Comparison of ENCODE assay signal across 18 cellular contexts in the genomic region with DNA sequence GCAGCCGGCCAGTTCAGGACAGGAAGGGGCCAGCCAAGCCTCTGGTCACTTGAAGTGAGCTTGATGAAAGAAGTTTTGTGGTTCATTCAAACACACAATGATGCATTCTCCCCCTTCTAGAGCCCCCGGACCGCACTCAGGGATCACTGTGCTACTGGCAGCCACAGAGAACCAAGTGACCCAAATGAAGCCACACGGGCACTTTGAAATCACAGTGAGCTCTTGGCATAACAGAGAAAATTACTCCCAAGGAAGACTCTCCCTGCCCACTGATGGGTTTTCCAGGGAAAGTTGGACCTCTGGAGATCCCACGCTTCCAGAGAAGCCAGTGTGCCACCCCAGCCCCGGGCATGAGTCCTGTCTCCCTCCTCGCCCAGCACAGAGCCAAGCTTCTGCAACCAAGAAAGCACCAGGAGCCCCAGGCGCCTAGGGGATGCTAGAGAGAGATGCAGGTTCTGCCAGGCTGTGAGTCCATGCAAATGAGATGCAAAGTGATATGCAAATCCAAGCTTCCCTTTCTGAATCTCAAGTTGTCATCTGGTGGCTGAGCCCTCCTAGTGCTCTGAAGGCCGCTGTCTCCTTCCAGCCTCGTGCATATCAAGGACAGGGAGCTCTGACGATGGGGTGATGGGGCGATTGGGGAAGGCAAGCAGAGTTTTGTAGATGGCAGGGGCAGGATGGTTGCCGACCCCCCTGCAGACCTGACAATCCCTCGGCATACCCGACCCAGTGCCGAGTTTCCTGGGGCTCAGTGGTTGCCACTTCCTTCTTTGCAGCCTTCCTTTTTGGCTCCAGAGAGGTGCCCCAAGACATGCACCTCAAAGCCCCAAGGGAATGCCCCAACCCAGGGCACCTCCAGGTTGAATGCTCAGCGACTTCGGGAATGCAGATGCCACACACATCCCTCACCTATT.
"Had no signal": no experiment of that assay in that cellular context is flagged by ENCODE, and none has a peak within 500 bp of the region (broad histone marks: within the 10 kb centered on the region; RNA-seq: fewer than 3 reads in every experiment).

No MANE protein-coding gene starts in this region.

- H3K4me3 ChIP-seq: adrenal gland, gastrocnemius medialis, heart left ventricle, lower lobe of right lung had no signal

- ATAC-seq: activated CD8-positive, alpha-beta memory T cell treated with anti-CD3 and anti-CD28 coated beads, Interleukin-2, amount 10 ng/mL, durations not matched to agents 7 days and 5 days; gastrocnemius medialis; heart left ventricle; stimulated activated effector memory CD8-positive, alpha-beta T cell treated with anti-CD3 and anti-CD28 coated beads, Interleukin-12 subunit alpha, Interleukin-12 subunit beta, amount 100 ng/mL, for 72 hours had no signal

- H3K36me3 ChIP-seq: adrenal gland, gastrocnemius medialis, heart left ventricle, lower lobe of right lung had no signal

- H3K4me3 Mint-ChIP-seq: activated CD8-positive, alpha-beta memory T cell treated with anti-CD3 and anti-CD28 coated beads, Interleukin-2, amount 10 ng/mL, durations not matched to agents 7 days and 5 days; activated naive CD4-positive, alpha-beta T cell treated with anti-CD3 and anti-CD28 coated beads, Interleukin-2, amount 10 ng/mL, durations not matched to agents 7 days and 5 days; stimulated activated effector memory CD8-positive, alpha-beta T cell treated with anti-CD3 and anti-CD28 coated beads, Interleukin-12 subunit alpha, Interleukin-12 subunit beta, amount 100 ng/mL, for 72 hours had no signal

- DNase-seq: activated CD4-positive, alpha-beta T cell treated with anti-CD3 and anti-CD28 coated beads, Interleukin-2, amount 50 U/mL, for 4 hours; activated CD4-positive, CD25-positive, alpha-beta regulatory T cell treated with anti-CD3 and anti-CD28 coated beads, Interleukin-2, amount 50 U/mL, for 72 hours; activated CD8-positive, alpha-beta memory T cell treated with anti-CD3 and anti-CD28 coated beads, Interleukin-2, amount 10 ng/mL, durations not matched to agents 7 days and 5 days; activated naive CD4-positive, alpha-beta T cell treated with anti-CD3 and anti-CD28 coated beads, Interleukin-2, amount 10 ng/mL, durations not matched to agents 7 days and 5 days; activated T-cell treated with anti-CD3 and anti-CD28 coated beads, Interleukin-2, amount 50 U/mL, for 1 hour; adrenal gland; erythroblast; gastrocnemius medialis; heart left ventricle; left cardiac atrium; lower lobe of right lung; midbrain; T1000 had no signal

- H3K27me3 ChIP-seq: adrenal gland, gastrocnemius medialis had no signal

- H3K36me3 Mint-ChIP-seq: activated CD8-positive, alpha-beta memory T cell treated with anti-CD3 and anti-CD28 coated beads, Interleukin-2, amount 10 ng/mL, durations not matched to agents 7 days and 5 days; activated naive CD4-positive, alpha-beta T cell treated with anti-CD3 and anti-CD28 coated beads, Interleukin-2, amount 10 ng/mL, durations not matched to agents 7 days and 5 days; stimulated activated effector memory CD8-positive, alpha-beta T cell treated with anti-CD3 and anti-CD28 coated beads, Interleukin-12 subunit alpha, Interleukin-12 subunit beta, amount 100 ng/mL, for 72 hours had no signal

- H3K9me3 Mint-ChIP-seq: activated naive CD4-positive, alpha-beta T cell treated with anti-CD3 and anti-CD28 coated beads, Interleukin-2, amount 10 ng/mL, durations not matched to agents 7 days and 5 days; activated T-helper 2 cell treated with anti-CD3 and anti-CD28 coated beads, Interferon-gamma antibody, Interleukin-2, Interleukin-4, amounts not matched to agents 10 μg/mL and 5 μg/mL and 100 μg/mL, durations not matched to agents 14 hours and 24 hours and 36 hours; stimulated activated effector memory CD8-positive, alpha-beta T cell treated with anti-CD3 and anti-CD28 coated beads, Interleukin-12 subunit alpha, Interleukin-12 subunit beta, amount 100 ng/mL, for 72 hours had no signal

- H3K9ac ChIP-seq: parathyroid adenoma had no signal

- FAIRE-seq: colon, urothelium cell line had no signal

- H2AFZ ChIP-seq: parathyroid adenoma had no signal

- H3K9me3 ChIP-seq: adrenal gland, gastrocnemius medialis, heart left ventricle, lower lobe of right lung had no signal

- H3K27ac ChIP-seq: adrenal gland, gastrocnemius medialis, heart left ventricle, lower lobe of right lung, parathyroid adenoma had no signal

- H3K4me1 ChIP-seq: adrenal gland, gastrocnemius medialis, heart left ventricle, lower lobe of right lung, parathyroid adenoma had no signal

- H3K27ac Mint-ChIP-seq: activated CD8-positive, alpha-beta memory T cell treated with anti-CD3 and anti-CD28 coated beads, Interleukin-2, amount 10 ng/mL, durations not matched to agents 7 days and 5 days; activated naive CD4-positive, alpha-beta T cell treated with anti-CD3 and anti-CD28 coated beads, Interleukin-2, amount 10 ng/mL, durations not matched to agents 7 days and 5 days; activated T-helper 2 cell treated with anti-CD3 and anti-CD28 coated beads, Interferon-gamma antibody, Interleukin-2, Interleukin-4, amounts not matched to agents 10 μg/mL and 5 μg/mL and 100 μg/mL, durations not matched to agents 14 hours and 24 hours and 36 hours; stimulated activated effector memory CD8-positive, alpha-beta T cell treated with anti-CD3 and anti-CD28 coated beads, Interleukin-12 subunit alpha, Interleukin-12 subunit beta, amount 100 ng/mL, for 72 hours had no signal

- H3K79me2 ChIP-seq: parathyroid adenoma had no signal
